16 cellular contexts compared by ENCODE assay signal in the genomic region with DNA sequence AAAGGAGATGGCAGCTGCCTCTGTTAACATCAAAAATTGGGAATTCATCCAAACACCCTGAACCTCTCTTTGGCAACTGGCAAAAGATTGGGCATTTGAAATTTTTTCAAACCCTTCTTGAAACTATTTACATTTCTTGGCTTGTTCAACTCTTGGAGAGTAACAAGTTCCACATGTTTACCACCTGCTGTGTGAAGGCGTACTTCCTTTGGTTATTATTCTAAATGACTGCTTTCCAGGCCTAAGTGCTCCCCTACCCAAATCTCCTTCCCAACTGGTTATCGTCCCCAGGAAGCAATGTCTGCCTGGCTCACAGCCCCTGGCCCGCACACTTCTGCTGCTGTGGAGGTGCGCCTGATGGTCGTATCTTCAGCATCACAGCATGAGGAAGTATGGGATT.
"Had no signal": no experiment of that assay in that cellular context is flagged by ENCODE, and none has a peak within 500 bp of the region (broad histone marks: within the 10 kb centered on the region; RNA-seq: fewer than 3 reads in every experiment).

No MANE protein-coding gene starts in this region.

- H3K27ac ChIP-seq: ascending aorta, colonic mucosa, lower lobe of right lung, right atrium auricular region, skin epidermis, tibial artery, vagina had no signal

- H3K9me3 ChIP-seq: ascending aorta, colonic mucosa, lower lobe of right lung, right atrium auricular region, tibial artery, vagina had no signal

- DNase-seq: activated CD4-positive, alpha-beta memory T cell treated with anti-CD3 and anti-CD28 coated beads, Interleukin-2, amount 10 ng/mL, durations not matched to agents 7 days and 5 days; activated CD4-positive, alpha-beta T cell treated with anti-CD3 and anti-CD28 coated beads for 4 hours; activated naive CD4-positive, alpha-beta T cell treated with anti-CD3 and anti-CD28 coated beads, Interleukin-2, amount 10 ng/mL, durations not matched to agents 7 days and 5 days; activated T-cell treated with anti-CD3 and anti-CD28 coated beads, Interleukin-2, amount 50 U/mL, for 24 hours; colonic mucosa; heart left ventricle; immature natural killer cell; lower lobe of right lung; stimulated activated CD4-positive, alpha-beta T cell treated with anti-CD3 and anti-CD28 coated beads, Interleukin-15, amount 100 ng/mL, for 24 hours; stimulated activated CD4-positive, alpha-beta T cell treated with anti-CD3 and anti-CD28 coated beads, Interleukin-4, amount 100 ng/mL, for 1 hour; stimulated activated naive B cell treated with anti-CD40 and anti-IgM and Interleukin-4, amounts not matched to agents 10 μg/mL and 1 μg/mL and 100 μg/mL, for 72 hours; tibial artery had no signal

- H3K36me3 ChIP-seq: ascending aorta, colonic mucosa, heart left ventricle, lower lobe of right lung, right atrium auricular region, tibial artery, vagina had no signal

- H3K4me3 ChIP-seq: ascending aorta, colonic mucosa, heart left ventricle, lower lobe of right lung, right atrium auricular region, skin epidermis, tibial artery, vagina had no signal

- H3K4me1 ChIP-seq: ascending aorta, colonic mucosa, lower lobe of right lung, right atrium auricular region, tibial artery, vagina had no signal

- H3K27me3 ChIP-seq: ascending aorta, colonic mucosa, heart left ventricle, right atrium auricular region, tibial artery, vagina had no signal
